8 cellular contexts compared by ENCODE assay signal in genomic region chr19:13155472-13156284, GRCh38. TPM values are rescaled to one million over a fixed set of nuclear protein-coding genes. Genes with fewer than 3 reads are reported as not detected.
DNase-seq lines count a peak whose midpoint lies in the region; ATAC-seq and TF ChIP-seq lines count a peak whose summit lies in the region.

No MANE protein-coding gene starts in this region.

- no peaks in the 10 kb centered on the region for H3K9me2 ChIP-seq in GM23248 (ENCODE audit: insufficient read depth)

- peaks cover 48% of the 10 kb centered on the region for H3F3A ChIP-seq in GM23248 (ENCODE audit: insufficient read depth)

- no peaks in the 10 kb centered on the region for H4K20me1 ChIP-seq in GM23248 (ENCODE audit: insufficient read depth)

- in situ Hi-C loops in GM23248 (cut with MboI) = no loop called here

- H3K9me3 ChIP-seq in GM23248 (ENCODE audit: low read depth) = no peaks in the 10 kb centered on the region
- no peaks in the 10 kb centered on the region for H3K9me3 ChIP-seq in subcutaneous abdominal adipose tissue (ENCODE audit: control insufficient read depth in 5 of 5, low read length in 5 of 5)

- H3K27ac ChIP-seq in GM23248 = peak overlapping the region; percentile 94
- peak overlapping the region; percentile 99 for H3K27ac ChIP-seq in epithelial cell of prostate
- peak overlapping the region; percentile 97 for H3K27ac ChIP-seq in subcutaneous abdominal adipose tissue (ENCODE audit: low read depth, low read length)

- peaks cover 36% of the 10 kb centered on the region for H3K79me2 ChIP-seq in GM23248 (ENCODE audit: insufficient read depth)

- peak overlapping the region; percentile 98 for H3K4me2 ChIP-seq in GM23248 (ENCODE audit: unreplicated experiment)

- H3K27me3 ChIP-seq in GM23248 (replicated peaks; ENCODE audit: insufficient read depth) (no peaks in the 10 kb centered on the region), subcutaneous abdominal adipose tissue (ENCODE audit: control insufficient read depth in 5 of 5, insufficient read depth in 4 of 5, low read length in 5 of 5) (no peaks in the 10 kb centered on the region)

- H3K4me3 ChIP-seq in AG10803 (ENCODE audit: low read length) = peak overlapping the region; percentile 98
- H3K4me3 ChIP-seq in GM23248 = peak overlapping the region; percentile 83
- H3K4me3 ChIP-seq in subcutaneous abdominal adipose tissue (ENCODE audit: low read depth in 1 of 5, low read length in 5 of 5) = peak overlapping the region; percentile 87 to 100 (median 97)

- H3K36me3 ChIP-seq in GM23248 (ENCODE audit: low read depth) = no peaks in the 10 kb centered on the region; the same call in 1 of the 2 replicates
- H3K36me3 ChIP-seq in subcutaneous abdominal adipose tissue (ENCODE audit: control insufficient read depth in 5 of 5, insufficient read depth in 5 of 5, low read length in 5 of 5) = no peaks in the 10 kb centered on the region

- no peak for TF ChIP-seq CTCF in AG10803 (conservative IDR thresholded peaks at IDR 0.05; ENCODE audit: low read length)

- WGBS in GM23248 (ENCODE audit: low coverage in 1 of 2, low lambda C conversion rate in 2 of 2, missing lambda C conversion rate in 2 of 2), 2 experiments = 18 to 27% methylated on average over 35 to 48 of the region's 55 CpGs

- peaks cover 11% of the 10 kb centered on the region; the same call in 1 of the 2 replicates for H3K4me1 ChIP-seq in GM23248 (ENCODE audit: insufficient read depth)
- peaks cover 8 to 42% (median 31%) of the 10 kb centered on the region in 5 donors for H3K4me1 ChIP-seq in subcutaneous abdominal adipose tissue (ENCODE audit: control insufficient read depth in 5 of 5, insufficient read depth in 5 of 5, low read length in 5 of 5)

- H2AFZ ChIP-seq in GM23248 = no peak overlapping the region

- no peak for ATAC-seq in HG02970 (IDR thresholded peaks at IDR 0.05; ENCODE audit: low FRiP score, unreplicated experiment)

- peak; percentile 75 for DNase-seq in AG10803 (ENCODE audit: low read depth)
- DNase-seq in GM23248 = peak; percentile 85
- peak; percentile 87 for DNase-seq in NCI-H82 (lab: John Stamatoyannopoulos, UW)
- peak; percentile 51 for DNase-seq in activated T-cell treated with anti-CD3 and anti-CD28 coated beads for 4 hours
- DNase-seq in epithelial cell of prostate (ENCODE audit: low read depth, low spot score) = no peak
- DNase-seq in mucosa of gallbladder (ENCODE audit: low spot score) = peak; percentile 70

- H3K9ac ChIP-seq in GM23248 (peak overlapping the region; percentile 96), subcutaneous abdominal adipose tissue (ENCODE audit: low read length in 5 of 5) (peak overlapping the region; percentile 38 to 99 (median 97))

RNA-seq across cellular contexts. Expression of gene IER2, which starts 5.5 kb away (rescaled TPM):
- total RNA-seq in GM23248 (2014; rRNA removed; shearing (Covaris generic)) = 27.8 and 30.4 TPM in 2 replicates
- 84.0 and 88.6 TPM in 2 replicates for polyA plus RNA-seq in GM23248 (2016; fragmentation: Nextera tagmentation; extraction: Ambion mirVana)
- 103 TPM for total RNA-seq in mucosa of gallbladder

RNA-seq across cellular contexts. Expression of gene STX10, which starts 5.5 kb away (rescaled TPM):
- total RNA-seq in GM23248 (2014; rRNA removed; shearing (Covaris generic)) = 56.4 and 80.5 TPM in 2 replicates
- 55.6 and 62.4 TPM in 2 replicates for polyA plus RNA-seq in GM23248 (2016; fragmentation: Nextera tagmentation; extraction: Ambion mirVana)
- 57.7 TPM for total RNA-seq in mucosa of gallbladder

RNA-seq across cellular contexts. Expression of gene NACC1, which starts 37.6 kb away (rescaled TPM):
- 104 and 105 TPM in 2 replicates for total RNA-seq in GM23248 (2014; rRNA removed; shearing (Covaris generic))
- 1.4 and 2.6 TPM in 2 replicates for polyA plus RNA-seq in GM23248 (2016; fragmentation: Nextera tagmentation; extraction: Ambion mirVana)
- total RNA-seq in mucosa of gallbladder = 72.0 TPM

RNA-seq across cellular contexts. Expression of gene TRMT1, which starts 39.1 kb away (rescaled TPM):
- 30.4 and 33.0 TPM in 2 replicates for total RNA-seq in GM23248 (2014; rRNA removed; shearing (Covaris generic))
- 27.0 and 31.8 TPM in 2 replicates for polyA plus RNA-seq in GM23248 (2016; fragmentation: Nextera tagmentation; extraction: Ambion mirVana)
- 35.0 TPM for total RNA-seq in mucosa of gallbladder

RNA-seq across cellular contexts. Expression of gene LYL1, which starts 53.0 kb away (rescaled TPM):
- not detected in 2 replicates for total RNA-seq in GM23248 (2014; rRNA removed; shearing (Covaris generic))
- polyA plus RNA-seq in GM23248 (2016; fragmentation: Nextera tagmentation; extraction: Ambion mirVana) = 0.18 TPM in 1 of 2 replicates, not detected in the other
- 11.7 TPM for total RNA-seq in mucosa of gallbladder
